19 cellular contexts compared by ENCODE assay signal in the genomic region with DNA sequence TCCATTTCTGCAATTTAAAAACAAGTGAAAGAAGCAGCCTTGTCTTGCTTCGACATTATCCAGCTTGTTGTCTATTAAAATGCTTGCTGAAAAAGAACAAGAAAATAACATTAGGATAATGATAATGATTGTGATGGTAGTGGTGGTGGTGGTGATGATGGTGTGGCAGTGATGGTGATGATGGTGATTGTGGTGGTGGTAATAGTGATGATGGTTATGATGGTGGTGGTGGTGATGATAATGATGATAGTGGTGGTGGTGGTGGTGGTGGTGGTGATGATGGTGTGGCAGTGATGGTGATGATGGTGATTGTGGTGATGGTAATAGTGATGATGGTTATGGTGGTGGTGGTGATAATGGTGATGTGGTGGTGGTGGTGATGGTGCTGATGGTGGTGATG.
"Had no signal": no experiment of that assay in that cellular context is flagged by ENCODE, and none has a peak within 500 bp of the region (broad histone marks: within the 10 kb centered on the region; RNA-seq: fewer than 3 reads in every experiment).

No MANE protein-coding gene starts in this region.

- H3K4me1 Mint-ChIP-seq: endodermal cell, neural crest cell had no signal

- DNase-seq: activated CD4-positive, alpha-beta T cell treated with anti-CD3 and anti-CD28 coated beads, Interleukin-2, amount 10 ng/mL, durations not matched to agents 24 days and 14 days; activated CD4-positive, CD25-positive, alpha-beta regulatory T cell; activated naive CD4-positive, alpha-beta T cell treated with anti-CD3 and anti-CD28 coated beads, Interleukin-2, amount 10 ng/mL, durations not matched to agents 7 days and 5 days; amygdala; endodermal cell; foreskin keratinocyte; glutamatergic neuron; hippocampal formation; left lung; SK-N-SH; stimulated activated CD4-positive, alpha-beta T cell treated with anti-CD3 and anti-CD28 coated beads, Interleukin-2, amount 100 ng/mL, for 24 hours; T-helper 9 cell; testis had no signal

- H3K9ac ChIP-seq: SK-N-SH had no signal

- H3K27ac Mint-ChIP-seq: activated CD4-positive, alpha-beta T cell treated with anti-CD3 and anti-CD28 coated beads, Interleukin-2, amount 10 ng/mL, durations not matched to agents 24 days and 14 days; activated naive CD4-positive, alpha-beta T cell treated with anti-CD3 and anti-CD28 coated beads, Interleukin-2, amount 10 ng/mL, durations not matched to agents 7 days and 5 days; endodermal cell; mesothelial cell of epicardium; progenitor cell of endocrine pancreas; type B pancreatic cell had no signal

- H3K4me3 ChIP-seq: left lung, right atrium auricular region, testis had no signal

- H3K4me1 ChIP-seq: right atrium auricular region, testis had no signal

- H3K4me3 Mint-ChIP-seq: activated CD4-positive, alpha-beta T cell treated with anti-CD3 and anti-CD28 coated beads, Interleukin-2, amount 10 ng/mL, durations not matched to agents 24 days and 14 days; activated naive CD4-positive, alpha-beta T cell treated with anti-CD3 and anti-CD28 coated beads, Interleukin-2, amount 10 ng/mL, durations not matched to agents 7 days and 5 days; endodermal cell; mesothelial cell of epicardium; neural crest cell; type B pancreatic cell had no signal

- H3K36me3 ChIP-seq: left lung, right atrium auricular region had no signal

- H3K9me3 ChIP-seq: left lung, right atrium auricular region, SK-N-SH, testis had no signal

- H3K27me3 ChIP-seq: foreskin keratinocyte, left lung, right atrium auricular region, testis had no signal

- FAIRE-seq: keratinocyte had no signal

- H3K27me3 Mint-ChIP-seq: activated CD4-positive, alpha-beta T cell treated with anti-CD3 and anti-CD28 coated beads, Interleukin-2, amount 10 ng/mL, durations not matched to agents 24 days and 14 days; activated naive CD4-positive, alpha-beta T cell treated with anti-CD3 and anti-CD28 coated beads, Interleukin-2, amount 10 ng/mL, durations not matched to agents 7 days and 5 days had no signal

- H3K4me2 ChIP-seq: SK-N-SH had no signal

- ATAC-seq: foreskin keratinocyte, left lung had no signal

- H3K36me3 Mint-ChIP-seq: type B pancreatic cell had no signal

- H3K27ac ChIP-seq: foreskin keratinocyte, left lung, right atrium auricular region, testis had no signal
